Comparison of ENCODE assay signal across 13 cellular contexts in the genomic region with DNA sequence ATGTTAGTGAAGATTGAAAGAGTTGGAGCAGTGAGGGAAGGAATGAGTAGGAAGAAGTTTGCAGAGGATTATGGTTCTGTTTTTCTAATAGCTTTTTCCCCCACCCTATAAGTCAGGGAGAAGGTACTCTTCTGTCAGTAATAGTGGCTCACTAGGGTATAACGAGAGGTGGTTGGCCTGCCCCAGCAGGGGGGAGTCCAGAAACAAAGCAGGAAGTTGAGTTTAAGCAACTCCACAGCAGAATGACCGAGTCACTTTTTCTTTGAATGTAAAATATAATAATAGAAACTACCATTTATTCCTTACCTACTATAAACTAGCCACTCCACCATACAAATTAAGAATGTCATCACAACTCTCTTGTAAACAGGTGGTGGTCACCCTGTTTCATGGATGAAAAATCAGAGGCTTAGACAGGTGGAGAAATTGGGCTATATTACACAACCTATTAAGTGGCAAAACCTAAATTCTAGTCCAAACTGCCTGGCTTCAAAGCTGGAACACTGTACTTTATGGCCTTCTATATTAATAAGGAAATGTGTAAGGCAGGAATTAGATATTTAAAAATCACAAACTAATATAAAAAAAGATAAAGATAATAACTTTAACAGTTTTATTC. TPM values are rescaled to one million over a fixed set of nuclear protein-coding genes. Genes with fewer than 3 reads are reported as not detected.
DNase-seq lines count a peak whose midpoint lies in the region; ATAC-seq and TF ChIP-seq lines count a peak whose summit lies in the region.
"Had no signal": no experiment of that assay in that cellular context is flagged by ENCODE, and none has a peak within 500 bp of the region (broad histone marks: within the 10 kb centered on the region; RNA-seq: fewer than 3 reads in every experiment).

No MANE protein-coding gene starts in this region.

- no peak overlapping the region for H3K18ac ChIP-seq in H9 (ENCODE audit: insufficient read length, low read depth, low read length)

- H3K14ac ChIP-seq in H9 (ENCODE audit: insufficient read depth, low read length): no peak overlapping the region

- peaks cover 3 to 6% (median 5%) of the 10 kb centered on the region in 3 experiments; a peak in 5 of 7 replicates for H3K36me3 Mint-ChIP-seq in H9 (ENCODE audit: insufficient read depth in 1 of 3, low read depth in 3 of 3)

- no peak for TF ChIP-seq CTCF in H9 (conservative IDR thresholded peaks at IDR 0.05)

- no peak overlapping the region for H4K8ac ChIP-seq in H9 (replicated peaks; ENCODE audit: insufficient read length, low read depth, low read length)

- H3K27me3 ChIP-seq in H9 (ENCODE audit: insufficient read depth, low read length): no peaks in the 10 kb centered on the region
- H3K27me3 ChIP-seq: cardiac muscle cell, upper lobe of right lung had no signal

- no peaks in the 10 kb centered on the region for H3K9me3 ChIP-seq in H9 (ENCODE audit: control insufficient read depth, low read depth, low read length)
- H3K9me3 ChIP-seq: upper lobe of right lung had no signal

- H3K4ac ChIP-seq in H9 (ENCODE audit: low read depth, low read length): no peak overlapping the region

- H3K4me2 ChIP-seq in H9 (ENCODE audit: insufficient read depth, insufficient read length, low read length): no peak overlapping the region

- no peak overlapping the region for H3T11ph ChIP-seq in H9 (ENCODE audit: low read length)

- 0 out of 2 replicates have a peak, but pooled peaks cover 3% of the 10 kb centered on the region for H3K79me2 ChIP-seq in H9 (ENCODE audit: insufficient read depth, low read length)

- no peak overlapping the region for H3K9ac ChIP-seq in H9 (ENCODE audit: extremely low read depth, insufficient read length, low read length)

- no peak overlapping the region for H2AK5ac ChIP-seq in H9 (ENCODE audit: insufficient read length, low read length)

- H3K23me2 ChIP-seq in H9 (ENCODE audit: insufficient read length, low read depth, low read length, poor library complexity, severe bottlenecking): no peaks in the 10 kb centered on the region

- WGBS in H9 (ENCODE audit: extremely low coverage, insufficient read length, low lambda C conversion rate): no CpG with 5 or more reads among the region's 2 CpGs

- H4K5ac ChIP-seq in H9 (ENCODE audit: insufficient read length, low read depth, low read length): no peak overlapping the region

- no peak overlapping the region for H3K4me3 Mint-ChIP-seq in H9
- H3K4me3 Mint-ChIP-seq: activated T-cell treated with anti-CD3 and anti-CD28 coated beads, Interleukin-2, amount 50 U/mL, for 24 hours had no signal

- no peak overlapping the region for H2BK5ac ChIP-seq in H9 (ENCODE audit: insufficient read length, low read length)

- no peak overlapping the region for H2BK20ac ChIP-seq in H9 (ENCODE audit: low read depth, low read length, poor library complexity, severe bottlenecking)

- H2BK12ac ChIP-seq in H9 (ENCODE audit: insufficient read length, low read depth, low read length): no peak overlapping the region

- peaks cover 9 to 12% of the 10 kb centered on the region in 2 experiments for H3K4me1 Mint-ChIP-seq in H9

- H3K79me1 ChIP-seq in H9 (ENCODE audit: insufficient read depth, low read depth, low read length, poor library complexity, severe bottlenecking): peaks cover 4% of the 10 kb centered on the region

- no peak overlapping the region for H3K27ac ChIP-seq in H9 (ENCODE audit: insufficient read length, low read depth, low read length)
- H3K27ac ChIP-seq: cardiac muscle cell, upper lobe of right lung had no signal

- no peaks in the 10 kb centered on the region for H3K9me3 Mint-ChIP-seq in H9
- H3K9me3 Mint-ChIP-seq: activated T-cell treated with anti-CD3 and anti-CD28 coated beads, Interleukin-2, amount 50 U/mL, for 24 hours had no signal

- no peak overlapping the region for H2BK15ac ChIP-seq in H9 (ENCODE audit: low read depth, low read length)

- no peak overlapping the region for H2BK120ac ChIP-seq in H9 (ENCODE audit: low read depth, low read length, poor library complexity, severe bottlenecking)

- no peak overlapping the region for H4K91ac ChIP-seq in H9 (ENCODE audit: insufficient read length, low read depth, low read length)

- H2AFZ ChIP-seq in H9 (ENCODE audit: low read length): no peak overlapping the region

- H3K23ac ChIP-seq in H9 (ENCODE audit: insufficient read length, low read depth, low read length): no peak overlapping the region

- no peaks in the 10 kb centered on the region for H4K20me1 ChIP-seq in H9 (ENCODE audit: control insufficient read depth, insufficient read depth, insufficient read length)

- ATAC-seq in GM19452 (IDR thresholded peaks at IDR 0.05; ENCODE audit: unreplicated experiment): peak; percentile 78
- ATAC-seq in HG02938 (IDR thresholded peaks at IDR 0.05; ENCODE audit: unreplicated experiment): peak; percentile 84
- ATAC-seq: left lobe of liver, upper lobe of right lung had no signal

- no peak overlapping the region; a peak in 1 of 7 replicates for H3K27ac Mint-ChIP-seq in H9
- H3K27ac Mint-ChIP-seq: activated T-cell treated with anti-CD3 and anti-CD28 coated beads, Interleukin-2, amount 50 U/mL, for 24 hours had no signal

- no peaks in the 10 kb centered on the region for H3K27me3 Mint-ChIP-seq in H9 (ENCODE audit: low read depth)
- H3K27me3 Mint-ChIP-seq: activated T-cell treated with anti-CD3 and anti-CD28 coated beads, Interleukin-2, amount 50 U/mL, for 24 hours had no signal

- no peaks in the 10 kb centered on the region; the same call in 1 of the 2 replicates for H3K4me1 ChIP-seq in H9 (ENCODE audit: insufficient read depth, low read length)
- H3K4me1 ChIP-seq: upper lobe of right lung had no signal

- peak; percentile 64 to 69 for DNase-seq in AML-193 (lab: John Stamatoyannopoulos, UW)
- DNase-seq in NOMO-1 (lab: John Stamatoyannopoulos, UW; ENCODE audit: unreplicated experiment in 2 of 2): peak; percentile 51 to 54
- no peak for DNase-seq in OCI-M2 (lab: John Stamatoyannopoulos, UW; ENCODE audit: unreplicated experiment)
- DNase-seq in NCI-H1105 treated with DMSO at 0.1 percent for 48 hours (lab: John Stamatoyannopoulos, UW): no peak
- DNase-seq in NCI-H2227 (lab: John Stamatoyannopoulos, UW; ENCODE audit: unreplicated experiment): no peak
- no peak for DNase-seq in H9
- DNase-seq: activated T-cell treated with anti-CD3 and anti-CD28 coated beads, Interleukin-2, amount 50 U/mL, for 24 hours; NCI-H526; upper lobe of right lung had no signal

- H3K56ac ChIP-seq in H9 (ENCODE audit: insufficient read length, low read depth, low read length): no peak overlapping the region

RNA-seq across cellular contexts. Expression of a gene that starts 21.9 kb away (rescaled TPM):
- total RNA-seq in H9 (2021): 23.5 and 24.2 TPM in 2 replicates

RNA-seq across cellular contexts. Expression of a gene that starts 32.2 kb away (rescaled TPM):
- total RNA-seq in H9 (2021): 1.8 and 2.3 TPM in 2 replicates

RNA-seq across cellular contexts. Expression of a gene that starts 43.7 kb away (rescaled TPM):
- 0.17 and 0.50 TPM in 2 replicates for total RNA-seq in H9 (2021)

Comparison
In these comparisons a context has a peak if more than half of its experiments do, and no peak if none do; other contexts are left out.
1. DNase-seq: peak in AML-193 (2 of 2) and NOMO-1 (2 of 2); none in OCI-M2 (single experiment), NCI-H1105 treated with DMSO at 0.1 percent for 48 hours (single experiment), NCI-H2227 (single experiment) and H9 (single experiment).